Comparison of ENCODE assay signal across 13 cellular contexts in the genomic region with DNA sequence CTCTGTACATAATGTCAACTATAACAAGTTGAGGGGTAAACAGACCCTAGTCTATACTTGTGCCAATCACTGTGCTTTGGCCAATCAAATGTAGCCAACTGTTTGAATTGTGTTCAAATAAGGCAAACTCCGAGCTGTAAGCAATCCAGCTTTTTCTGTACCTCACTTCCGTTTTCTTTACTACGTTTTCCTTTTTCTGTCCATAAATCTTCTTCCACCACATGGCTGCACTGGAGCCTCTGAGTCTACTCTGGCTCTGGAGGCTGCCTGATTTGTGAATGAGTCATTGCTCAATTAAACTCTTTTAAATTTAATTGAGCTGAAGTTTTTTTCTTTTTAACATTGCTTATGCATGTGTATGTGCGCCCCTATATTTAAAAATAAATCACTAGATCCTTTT. TPM values are rescaled to one million over a fixed set of nuclear protein-coding genes. Genes with fewer than 3 reads are reported as not detected.
A peak's percentile ranks its signal among the peaks of the same experiment; 100 is the strongest.
DNase-seq lines count a peak whose midpoint lies in the region; ATAC-seq and TF ChIP-seq lines count a peak whose summit lies in the region.
"Had no signal": no experiment of that assay in that cellular context is flagged by ENCODE, and none has a peak within 500 bp of the region (broad histone marks: within the 10 kb centered on the region; RNA-seq: fewer than 3 reads in every experiment).

No MANE protein-coding gene starts in this region.

- no peak overlapping the region for H3K4me3 ChIP-seq in A673 (ENCODE audit: low read depth, low read length, poor library complexity, severe bottlenecking)
- no peak overlapping the region for H3K4me3 ChIP-seq in lower lobe of right lung

- H3K27ac ChIP-seq in A673 (ENCODE audit: low read depth, low read length, poor library complexity, severe bottlenecking), result peak overlapping the region; percentile 82
- H3K27ac ChIP-seq in lower lobe of right lung, result peak overlapping the region; percentile 75

- TF ChIP-seq CTCF in A673 (conservative IDR thresholded peaks at IDR 0.05; ENCODE audit: low read depth, low read length), result no peak
- TF ChIP-seq CTCF in lower lobe of right lung (IDR thresholded peaks at IDR 0.05), result no peak

- intact Hi-C loops in A673 (cut with micrococcal nuclease; ENCODE audit: unreplicated experiment), result no loop called here
- intact Hi-C loops in lower lobe of right lung (cut with DNase I), result no loop called here

- H3K4me1 ChIP-seq in A673 (ENCODE audit: insufficient read depth, low read length, poor library complexity, severe bottlenecking) (peaks cover 40% of the 10 kb centered on the region), lower lobe of right lung (peaks cover 32% of the 10 kb centered on the region)

- ATAC-seq in lower lobe of right lung (peak; percentile 54 to 67), GM21825 (IDR thresholded peaks at IDR 0.05; ENCODE audit: unreplicated experiment) (no peak), GM19467 (IDR thresholded peaks at IDR 0.05; ENCODE audit: unreplicated experiment) (no peak), HG03280 (IDR thresholded peaks at IDR 0.05; ENCODE audit: unreplicated experiment) (no peak)

- POLR2A ChIA-PET in A673 (lab: Charles Lee; ENCODE audit: low non-redundant PET), result interaction anchor here (0.6 kb wide), 1 partner anchor 59 kb away, joined by 5 read pairs; no protein-coding TSS in a partner anchor

- CTCF ChIA-PET in A673 (lab: Charles Lee), result no interaction called here

- no TSS peak for BruUV-seq in A673 (replicated peaks; lab: Mats Ljungman, UMichigan)

- in situ Hi-C loops in KBM-7 (cut with MboI; ENCODE audit: low pct_unique_long_range_greater_than_20kb, low sequenced_read_pairs), result no loop called here

- H3K36me3 ChIP-seq in A673 (ENCODE audit: insufficient read depth, low read length, poor library complexity, severe bottlenecking), result no peaks in the 10 kb centered on the region
- peaks cover 5% of the 10 kb centered on the region for H3K36me3 ChIP-seq in lower lobe of right lung

- H3K9me3 ChIP-seq in A673 (ENCODE audit: low read depth, low read length, poor library complexity, severe bottlenecking) (no peaks in the 10 kb centered on the region), lower lobe of right lung (no peaks in the 10 kb centered on the region)

- H3K27me3 ChIP-seq in A673 (replicated peaks; ENCODE audit: insufficient read depth, low read depth, low read length, poor library complexity), result no peaks in the 10 kb centered on the region
- H3K27me3 ChIP-seq in lower lobe of right lung (ENCODE audit: low read depth), result no peaks in the 10 kb centered on the region

- DNase-seq in A673 (ENCODE audit: low spot score) (peak; percentile 90), KBM-7 (peak; percentile 81), astrocyte of the hippocampus (ENCODE audit: low read depth, low spot score) (peak; percentile 18), lower lobe of right lung (no peak), superior temporal gyrus (ENCODE audit: extremely low spot score) (no peak)
- DNase-seq: activated CD4-positive, CD25-positive, alpha-beta regulatory T cell; stimulated activated CD4-positive, alpha-beta T cell treated with anti-CD3 and anti-CD28 coated beads, Interleukin-4, amount 100 ng/mL, for 24 hours had no signal

RNA-seq across cellular contexts. Expression of a gene that starts 29.7 kb away (rescaled TPM):
- total RNA-seq in A673 (2021), result not detected in 2 replicates
- 9.7 TPM for total RNA-seq in lower lobe of right lung
- total RNA-seq: myocyte, NCI-H460 had no signal

RNA-seq across cellular contexts. Expression of a gene that starts 38.6 kb away (rescaled TPM):
- not detected in 2 replicates for total RNA-seq in A673 (2021)
- total RNA-seq in lower lobe of right lung, result 0.30 TPM
- total RNA-seq: esophagus mucosa, myocyte, NCI-H460 had no signal

RNA-seq across cellular contexts. Expression of a gene that starts 58.7 kb away (rescaled TPM):
- total RNA-seq in A673 (2021), result not detected in 2 replicates
- 1.7 TPM for total RNA-seq in lower lobe of right lung
- total RNA-seq: esophagus mucosa, myocyte, NCI-H460 had no signal

Comparison
In these comparisons a context has a peak if more than half of its experiments do, and no peak if none do; other contexts are left out.
1. DNase-seq: peak in A673 (single experiment), KBM-7 (single experiment) and astrocyte of the hippocampus (single experiment); none in lower lobe of right lung (single experiment) and superior temporal gyrus (single experiment).
2. ATAC-seq: peak in lower lobe of right lung (2 of 2); none in GM21825 (single experiment), GM19467 (single experiment) and HG03280 (single experiment).
3. RNA of a gene that starts 29.7 kb away (total RNA-seq): 9.7 TPM in lower lobe of right lung (single experiment); not detected in A673; every median in the first group is over 10 times any median in the second.